23 cellular contexts compared by ENCODE assay signal in genomic region chr11:121298770-121299169, GRCh38. TPM values are rescaled to one million over a fixed set of nuclear protein-coding genes. Genes with fewer than 3 reads are reported as not detected.
A peak's percentile ranks its signal among the peaks of the same experiment; 100 is the strongest.
DNase-seq lines count a peak whose midpoint lies in the region; ATAC-seq and TF ChIP-seq lines count a peak whose summit lies in the region.
"Had no signal": no experiment of that assay in that cellular context is flagged by ENCODE, and none has a peak within 500 bp of the region (broad histone marks: within the 10 kb centered on the region; RNA-seq: fewer than 3 reads in every experiment).

No MANE protein-coding gene starts in this region.

- POLR2A ChIA-PET in CD4-positive, alpha-beta T cell (lab: Charles Lee): no interaction called here
- POLR2A ChIA-PET in WTC11 (lab: Charles Lee): no interaction called here

- H2BK15ac ChIP-seq in H9 (ENCODE audit: low read depth, low read length): no peak overlapping the region

- H3K36me3 ChIP-seq in left ventricle myocardium inferior: peaks cover 3% of the 10 kb centered on the region
- H3K36me3 ChIP-seq: suprapubic skin had no signal

- no peak overlapping the region for H3K23ac ChIP-seq in H9 (ENCODE audit: insufficient read length, low read depth, low read length)

- no peak overlapping the region for H2AFZ ChIP-seq in H9 (ENCODE audit: low read length)

- no peak overlapping the region for H3K14ac ChIP-seq in H9 (ENCODE audit: insufficient read depth, low read length)

- H3K27me3 ChIP-seq in CD4-positive, alpha-beta T cell (ENCODE audit: control insufficient read depth, insufficient read depth, low read length): no peaks in the 10 kb centered on the region
- no peaks in the 10 kb centered on the region for H3K27me3 ChIP-seq in H9 (ENCODE audit: insufficient read depth, low read length)
- H3K27me3 ChIP-seq in left ventricle myocardium inferior (ENCODE audit: low read depth): no peaks in the 10 kb centered on the region
- H3K27me3 ChIP-seq: BLaER1 treated with 17β-estradiol and CSF1 and Interleukin-3, amounts not matched to agents 10 nM and 100 nM; heart right ventricle; suprapubic skin had no signal

- H2BK12ac ChIP-seq in H9 (ENCODE audit: insufficient read length, low read depth, low read length): no peak overlapping the region

- H3K23me2 ChIP-seq in H9 (ENCODE audit: insufficient read length, low read depth, low read length, poor library complexity, severe bottlenecking): no peaks in the 10 kb centered on the region

- H2BK20ac ChIP-seq in H9 (ENCODE audit: low read depth, low read length, poor library complexity, severe bottlenecking): no peak overlapping the region

- WGBS in H9 (ENCODE audit: extremely low coverage, insufficient read length, low lambda C conversion rate): no CpG with 5 or more reads among the region's 5 CpGs

- H4K20me1 ChIP-seq in H9 (ENCODE audit: control insufficient read depth, insufficient read depth, insufficient read length): no peaks in the 10 kb centered on the region

- H3T11ph ChIP-seq in H9 (ENCODE audit: low read length): no peak overlapping the region

- no peaks in the 10 kb centered on the region for H3K27me3 Mint-ChIP-seq in CD4-positive, alpha-beta T cell
- H3K27me3 Mint-ChIP-seq in H9 (ENCODE audit: low read depth) (no peaks in the 10 kb centered on the region), WTC11 (ENCODE audit: low read depth) (no peaks in the 10 kb centered on the region)
- H3K27me3 Mint-ChIP-seq: activated CD4-positive, alpha-beta memory T cell treated with anti-CD3 and anti-CD28 coated beads, Interleukin-2, amount 10 ng/mL, durations not matched to agents 7 days and 5 days; stimulated activated naive B cell treated with anti-CD40 and anti-IgM and Interleukin-4, amounts not matched to agents 10 μg/mL and 1 μg/mL and 100 μg/mL, for 72 hours; T-cell had no signal

- H2BK5ac ChIP-seq in H9 (ENCODE audit: insufficient read length, low read length): no peak overlapping the region

- no peak overlapping the region for H3K27ac ChIP-seq in CD4-positive, alpha-beta T cell (ENCODE audit: low read depth, low read length)
- H3K27ac ChIP-seq in H9 (ENCODE audit: insufficient read length, low read depth, low read length) (no peak overlapping the region), left ventricle myocardium inferior (replicated peaks) (no peak overlapping the region)
- H3K27ac ChIP-seq: BLaER1 treated with 17β-estradiol and CSF1 and Interleukin-3, amounts not matched to agents 10 nM and 100 nM; heart right ventricle; suprapubic skin had no signal

- H3K4me1 ChIP-seq in H9 (ENCODE audit: insufficient read depth, low read length): peaks cover 10% of the 10 kb centered on the region; the same call in 1 of the 2 replicates
- H3K4me1 ChIP-seq in left ventricle myocardium inferior: peaks cover 27% of the 10 kb centered on the region

- no peak overlapping the region for H2BK120ac ChIP-seq in H9 (ENCODE audit: low read depth, low read length, poor library complexity, severe bottlenecking)

- peak overlapping the region; percentile 26 for H3K27ac Mint-ChIP-seq in CD4-positive, alpha-beta T cell
- peak overlapping the region; percentile 31 to 92 (median 41) for H3K27ac Mint-ChIP-seq in H9
- peak overlapping the region; percentile 80 for H3K27ac Mint-ChIP-seq in WTC11
- H3K27ac Mint-ChIP-seq: activated CD4-positive, alpha-beta memory T cell treated with anti-CD3 and anti-CD28 coated beads, Interleukin-2, amount 10 ng/mL, durations not matched to agents 7 days and 5 days; stimulated activated naive B cell treated with anti-CD40 and anti-IgM and Interleukin-4, amounts not matched to agents 10 μg/mL and 1 μg/mL and 100 μg/mL, for 72 hours; T-cell had no signal

- ATAC-seq in CD4-positive, alpha-beta T cell (ENCODE audit: poor library complexity): no peak
- ATAC-seq in WTC11 (peak; percentile 25; the same call in 1 of the 2 replicates), GM21515 (IDR thresholded peaks at IDR 0.05; ENCODE audit: unreplicated experiment) (no peak), HG02885 (IDR thresholded peaks at IDR 0.05; ENCODE audit: poor library complexity, unreplicated experiment) (no peak)
- ATAC-seq: activated CD4-positive, CD25-positive, alpha-beta regulatory T cell treated with anti-CD3 and anti-CD28 coated beads, Interleukin-2, amount 50 U/mL, for 24 hours; heart right ventricle; left cardiac atrium; stimulated activated naive B cell treated with anti-CD40 and anti-IgM and Interleukin-4, amounts not matched to agents 10 μg/mL and 1 μg/mL and 100 μg/mL, for 72 hours; T-cell had no signal

- no peak for TF ChIP-seq CTCF in CD4-positive, alpha-beta T cell (IDR thresholded peaks at IDR 0.05)
- TF ChIP-seq CTCF in H9 (conservative IDR thresholded peaks at IDR 0.05) (no peak), WTC11 (IDR thresholded peaks at IDR 0.05) (no peak), fibroblast of mammary gland (conservative IDR thresholded peaks at IDR 0.05; ENCODE audit: control insufficient read depth, insufficient read depth, low read depth, low read length) (no peak), left ventricle myocardium inferior (IDR thresholded peaks at IDR 0.05; ENCODE audit: borderline replicate concordance) (no peak)

- no peak overlapping the region for H3K9ac ChIP-seq in H9 (ENCODE audit: extremely low read depth, insufficient read length, low read length)
- H3K9ac ChIP-seq: BLaER1 treated with 17β-estradiol and CSF1 and Interleukin-3, amounts not matched to agents 10 nM and 100 nM had no signal

- peaks cover 70% of the 10 kb centered on the region for H3K4me1 Mint-ChIP-seq in CD4-positive, alpha-beta T cell (ENCODE audit: low read depth)
- H3K4me1 Mint-ChIP-seq in H9 (peaks cover 62 to 64% of the 10 kb centered on the region in 2 experiments), WTC11 (peaks cover 73% of the 10 kb centered on the region)

- no peak overlapping the region for H3K4me3 ChIP-seq in fibroblast of mammary gland (ENCODE audit: control insufficient read depth, low read depth, low read length)
- no peak overlapping the region for H3K4me3 ChIP-seq in left ventricle myocardium inferior
- H3K4me3 ChIP-seq: BLaER1 treated with 17β-estradiol and CSF1 and Interleukin-3, amounts not matched to agents 10 nM and 100 nM; heart right ventricle; suprapubic skin had no signal

- no peak overlapping the region for H4K91ac ChIP-seq in H9 (ENCODE audit: insufficient read length, low read depth, low read length)

- DNase-seq in CD4-positive, alpha-beta T cell: no peak
- DNase-seq in H9 (peak; percentile 74), WTC11 (ENCODE audit: low spot score) (no peak), fibroblast of mammary gland (ENCODE audit: low read depth) (peak; percentile 12), NCI-H1436 (lab: John Stamatoyannopoulos, UW) (no peak), left ventricle myocardium inferior (no peak)
- DNase-seq: activated CD4-positive, alpha-beta memory T cell treated with anti-CD3 and anti-CD28 coated beads, Interleukin-2, amount 10 ng/mL, durations not matched to agents 7 days and 5 days; activated effector memory CD4-positive, alpha-beta T cell treated with anti-CD3 and anti-CD28 coated beads, Interleukin-2, amount 50 U/mL, for 16 hours; erythroblast; heart right ventricle; left cardiac atrium; NCI-H1105; NCI-H2029; NCI-H526; stimulated activated CD4-positive, alpha-beta T cell treated with anti-CD3 and anti-CD28 coated beads, Interleukin-15, amount 100 ng/mL, for 24 hours; stimulated activated naive B cell treated with anti-CD40 and anti-IgM and Interleukin-4, amounts not matched to agents 10 μg/mL and 1 μg/mL and 100 μg/mL, for 72 hours; T-cell had no signal

- H3K18ac ChIP-seq in H9 (ENCODE audit: insufficient read length, low read depth, low read length): no peak overlapping the region

- intact Hi-C loops in CD4-positive, alpha-beta T cell (cut with DNase I, micrococcal nuclease): loop anchor here in 1 of 2 experiments (10.0 kb wide), 1 partner anchor 274 kb away; the partner anchor contains the start of gene TBCEL
- intact Hi-C loops in left ventricle myocardium inferior (cut with micrococcal nuclease): no loop called here

- H3K4me2 ChIP-seq in H9 (ENCODE audit: insufficient read depth, insufficient read length, low read length): no peak overlapping the region
- H3K4me2 ChIP-seq: BLaER1 treated with 17β-estradiol and CSF1 and Interleukin-3, amounts not matched to agents 10 nM and 100 nM had no signal

- H3K79me1 ChIP-seq in H9 (ENCODE audit: insufficient read depth, low read depth, low read length, poor library complexity, severe bottlenecking): peaks cover 14% of the 10 kb centered on the region

- H3K9me3 ChIP-seq in CD4-positive, alpha-beta T cell (ENCODE audit: control insufficient read depth, low read length): no peaks in the 10 kb centered on the region
- H3K9me3 ChIP-seq in H9 (ENCODE audit: control insufficient read depth, low read depth, low read length) (no peaks in the 10 kb centered on the region), left ventricle myocardium inferior (replicated peaks) (no peaks in the 10 kb centered on the region)
- H3K9me3 ChIP-seq: Caco-2, heart right ventricle, suprapubic skin had no signal

- H3K56ac ChIP-seq in H9 (ENCODE audit: insufficient read length, low read depth, low read length): no peak overlapping the region

- no peaks in the 10 kb centered on the region for H3K9me3 Mint-ChIP-seq in CD4-positive, alpha-beta T cell
- H3K9me3 Mint-ChIP-seq in H9 (peaks cover 3 to 4% of the 10 kb centered on the region in 2 experiments), WTC11 (peaks cover 5% of the 10 kb centered on the region)
- H3K9me3 Mint-ChIP-seq: activated CD4-positive, alpha-beta memory T cell treated with anti-CD3 and anti-CD28 coated beads, Interleukin-2, amount 10 ng/mL, durations not matched to agents 7 days and 5 days; stimulated activated naive B cell treated with anti-CD40 and anti-IgM and Interleukin-4, amounts not matched to agents 10 μg/mL and 1 μg/mL and 100 μg/mL, for 72 hours; T-cell had no signal

- no peak overlapping the region for H4K5ac ChIP-seq in H9 (ENCODE audit: insufficient read length, low read depth, low read length)

- peaks cover 38% of the 10 kb centered on the region for H3K36me3 Mint-ChIP-seq in CD4-positive, alpha-beta T cell (ENCODE audit: low read depth)
- peaks cover 9 to 23% (median 21%) of the 10 kb centered on the region in 3 experiments for H3K36me3 Mint-ChIP-seq in H9 (ENCODE audit: insufficient read depth in 1 of 3, low read depth in 3 of 3)
- H3K36me3 Mint-ChIP-seq in WTC11: peaks cover 19% of the 10 kb centered on the region

- no peak overlapping the region for H3K4me3 Mint-ChIP-seq in CD4-positive, alpha-beta T cell
- peak overlapping the region; percentile 2 to 31; a peak in 1 of 5 replicates for H3K4me3 Mint-ChIP-seq in H9
- H3K4me3 Mint-ChIP-seq in WTC11: no peak overlapping the region; the same call in none of the 2 replicates
- H3K4me3 Mint-ChIP-seq: activated CD4-positive, alpha-beta memory T cell treated with anti-CD3 and anti-CD28 coated beads, Interleukin-2, amount 10 ng/mL, durations not matched to agents 7 days and 5 days; stimulated activated naive B cell treated with anti-CD40 and anti-IgM and Interleukin-4, amounts not matched to agents 10 μg/mL and 1 μg/mL and 100 μg/mL, for 72 hours; T-cell had no signal

- H3K4ac ChIP-seq in H9 (ENCODE audit: low read depth, low read length): no peak overlapping the region

- CTCF ChIA-PET in CD4-positive, alpha-beta T cell (lab: Charles Lee): interaction anchor here (0.6 to 1.6 kb wide), 3 partner anchors 13 to 54 kb away, joined by 3 read pairs; no protein-coding TSS in a partner anchor
- CTCF ChIA-PET in WTC11 (lab: Charles Lee): interaction anchor here (0.6 to 1.0 kb wide), 2 partner anchors 16 to 47 kb away, joined by 3 to 4 read pairs; no protein-coding TSS in a partner anchor

- H3K79me2 ChIP-seq in H9 (ENCODE audit: insufficient read depth, low read length): peaks cover 61% of the 10 kb centered on the region; the same call in 1 of the 2 replicates

- H4K8ac ChIP-seq in H9 (replicated peaks; ENCODE audit: insufficient read length, low read depth, low read length): no peak overlapping the region

- H2AK5ac ChIP-seq in H9 (ENCODE audit: insufficient read length, low read length): no peak overlapping the region

RNA-seq across cellular contexts. Expression of gene SC5D, which starts 6.2 kb away (rescaled TPM):
- total RNA-seq in CD4-positive, alpha-beta T cell: 10 to 100 TPM; 87.7 to 92.7 TPM
- total RNA-seq in H9 (2021): 90.4 and 92.0 TPM in 2 replicates
- 78.6 to 81.9 TPM (median 79.2 TPM) in 3 replicates for total RNA-seq in WTC11 (2021)
- 18.7 TPM for total RNA-seq in left ventricle myocardium inferior

Comparison
In these comparisons a context has a peak if more than half of its experiments do, and no peak if none do; other contexts are left out.
1. DNase-seq: peak in H9 (single experiment) and fibroblast of mammary gland (single experiment); none in CD4-positive, alpha-beta T cell (0 of 10), WTC11 (single experiment), NCI-H1436 (single experiment) and left ventricle myocardium inferior (single experiment).
2. H3K27ac Mint-ChIP-seq: peak in every context shown above with its lines; median percentile 80 in WTC11; 41 in H9; 26 in CD4-positive, alpha-beta T cell.
3. H3K4me3 Mint-ChIP-seq: peak in H9 (2 of 2); none in CD4-positive, alpha-beta T cell (single experiment) and WTC11 (single experiment).